In the genomic region with DNA sequence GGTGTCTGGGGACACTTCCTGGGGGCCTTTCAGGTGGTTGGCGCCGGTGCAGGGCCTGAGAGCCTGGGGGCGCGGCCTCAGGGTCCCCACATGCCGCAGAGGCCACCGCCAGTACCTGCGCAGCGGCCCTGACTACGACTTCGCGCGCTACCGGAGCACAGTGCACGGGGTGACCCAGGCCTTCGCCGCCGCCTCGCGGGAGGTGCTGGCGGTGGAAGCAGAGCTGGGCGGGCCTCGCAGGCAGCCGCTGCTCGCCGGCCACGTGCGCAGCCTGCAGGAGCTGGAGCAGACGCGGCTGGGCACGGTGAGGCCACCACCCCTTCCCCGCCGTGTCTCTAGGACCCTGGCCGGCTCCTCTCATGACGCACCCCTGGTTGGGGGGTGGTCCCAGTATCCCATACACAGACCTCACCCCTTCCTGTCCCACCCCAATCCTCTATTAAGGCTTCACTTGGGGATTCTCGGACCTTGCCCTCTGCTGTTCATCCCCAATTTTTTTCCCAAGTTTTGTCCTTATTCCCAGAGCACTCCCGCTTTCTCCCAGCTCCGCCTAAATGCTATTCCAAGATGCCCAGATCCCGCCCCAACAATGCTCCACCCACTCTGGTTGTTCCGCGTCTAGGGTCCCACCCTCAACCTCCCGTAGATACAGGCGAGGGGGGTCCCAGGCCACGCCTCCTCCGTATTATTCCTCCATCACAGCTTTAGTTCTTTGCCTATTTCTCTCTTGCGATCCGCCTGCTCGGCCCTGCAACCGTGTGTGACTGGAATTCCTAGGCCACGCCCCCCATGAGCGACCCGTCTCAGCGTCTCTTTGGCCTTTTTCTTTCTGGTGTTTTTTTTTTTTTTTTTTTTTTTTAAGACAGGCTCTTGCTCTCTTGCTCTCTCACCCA, we compare ENCODE assay signal across 1 cellular context.
TF ChIP-seq lines count a peak whose summit lies in the region.

No MANE protein-coding gene starts in this region.

TF ChIP-seq in HEK293T, 16 proteins besides CTCF, POLR2A, EP300 and RAD21:
- TF ChIP-seq L3MBTL2 (conservative IDR thresholded peaks at IDR 0.05) = peak; percentile 94
- no peak for TF ChIP-seq SP1 (IDR thresholded peaks at IDR 0.05)
- no peak for TF ChIP-seq LEF1 (IDR thresholded peaks at IDR 0.05; ENCODE audit: borderline replicate concordance)
- TF ChIP-seq ZNF384 (IDR thresholded peaks at IDR 0.05) = peak; percentile 93
